10 cellular contexts compared by ENCODE assay signal in genomic region chr11:124421043-124421442, GRCh38. TPM values are rescaled to one million over a fixed set of nuclear protein-coding genes. Genes with fewer than 3 reads are reported as not detected.
"Had no signal": no experiment of that assay in that cellular context is flagged by ENCODE, and none has a peak within 500 bp of the region (broad histone marks: within the 10 kb centered on the region; RNA-seq: fewer than 3 reads in every experiment).

No MANE protein-coding gene starts in this region.

- H3K4me3 ChIP-seq: HAP-1 had no signal

- H3K9me3 Mint-ChIP-seq: HFFc6 had no signal

- H3K36me3 ChIP-seq: HAP-1 had no signal

- H3K27ac Mint-ChIP-seq: HFFc6 had no signal

- H3K4me3 Mint-ChIP-seq: HFFc6 had no signal

- H3K4me2 ChIP-seq: KMS-11 had no signal

- H3K4me1 ChIP-seq: HAP-1 had no signal

- DNase-seq: GOT3, H7, HFFc6, IMR-90, KBM-7 had no signal

- ATAC-seq: HCT116 had no signal

- H3K27ac ChIP-seq: KMS-11 had no signal

RNA-seq across cellular contexts. Expression of gene OR8B4, which starts 3.6 kb away (rescaled TPM):
- total RNA-seq: H4, H7, HFFc6, HT-29, IMR-90 had no signal
- polyA plus RNA-seq: IMR-90 had no signal

RNA-seq across cellular contexts. Expression of gene OR8B3, which starts 22.2 kb away (rescaled TPM):
- total RNA-seq: H4, H7, HFFc6, HT-29, IMR-90 had no signal
- polyA plus RNA-seq: IMR-90 had no signal

RNA-seq across cellular contexts. Expression of gene OR8B8, which starts 24.5 kb away (rescaled TPM):
- total RNA-seq: H4, H7, HFFc6, HT-29, IMR-90 had no signal
- polyA plus RNA-seq: IMR-90 had no signal

RNA-seq across cellular contexts. Expression of gene OR8B2, which starts 36.7 kb away (rescaled TPM):
- total RNA-seq: H4, H7, HFFc6, HT-29, IMR-90 had no signal
- polyA plus RNA-seq: IMR-90 had no signal
